8 cellular contexts compared by ENCODE assay signal in genomic region chr7:104267701-104268368, GRCh38.
DNase-seq lines count a peak whose midpoint lies in the region; ATAC-seq, FAIRE-seq and TF ChIP-seq lines count a peak whose summit lies in the region.

No MANE protein-coding gene starts in this region.

- TF ChIP-seq POLR2A in GM18505 (IDR thresholded peaks at IDR 0.05; ENCODE audit: borderline replicate concordance, extremely low read depth, insufficient read depth, insufficient read length) = no peak

- H3K36me3 Mint-ChIP-seq in HFFc6 (ENCODE audit: low read depth) = peaks cover 7% of the 10 kb centered on the region; the same call in 1 of the 2 replicates

- H4K20me1 ChIP-seq in SU-DHL-6 (ENCODE audit: low read depth, low read length) = no peaks in the 10 kb centered on the region

- H3K9me3 ChIP-seq in SU-DHL-6 (ENCODE audit: insufficient read depth, low read length) (peaks cover 11% of the 10 kb centered on the region; the same call in 1 of the 2 replicates), kidney (ENCODE audit: control insufficient read depth in 1 of 2, low read length in 2 of 2) (peaks cover 0 to 6% of the 10 kb centered on the region in 2 donors)

- H2AFZ ChIP-seq in SU-DHL-6 (ENCODE audit: low read depth, low read length, severe bottlenecking) = no peak overlapping the region

- DNase-seq in AML-193 (lab: John Stamatoyannopoulos, UW) (peak; percentile 18 to 25), HFFc6 (peak; percentile 11), kidney (no peak)

- H3K9ac ChIP-seq in SU-DHL-6 (ENCODE audit: low read length) (no peak overlapping the region), kidney (ENCODE audit: low read length in 2 of 2) (no peak overlapping the region)

- no peak overlapping the region for H3K4me2 ChIP-seq in SU-DHL-6 (ENCODE audit: low read depth, low read length, poor library complexity, severe bottlenecking)

- no peak for ATAC-seq in GM18505 (IDR thresholded peaks at IDR 0.05; ENCODE audit: unreplicated experiment)
- no peak for ATAC-seq in HG03442 (IDR thresholded peaks at IDR 0.05; ENCODE audit: unreplicated experiment)
- ATAC-seq in HG02678 (IDR thresholded peaks at IDR 0.05; ENCODE audit: unreplicated experiment) = no peak
- ATAC-seq in HG02623 (IDR thresholded peaks at IDR 0.05; ENCODE audit: unreplicated experiment) = no peak

- no peaks in the 10 kb centered on the region for H3K27me3 ChIP-seq in SU-DHL-6 (ENCODE audit: low read length)

- peaks cover 17% of the 10 kb centered on the region for H3K9me3 Mint-ChIP-seq in HFFc6

- H3K4me1 Mint-ChIP-seq in HFFc6 (ENCODE audit: low read depth) = peaks cover 5% of the 10 kb centered on the region; the same call in 1 of the 2 replicates

- no peak overlapping the region for H3K27ac Mint-ChIP-seq in HFFc6

- H3K36me3 ChIP-seq in SU-DHL-6 (ENCODE audit: low read length) (no peaks in the 10 kb centered on the region), kidney (ENCODE audit: control insufficient read depth in 1 of 2, insufficient read depth in 2 of 2, low read length in 2 of 2) (no peaks in the 10 kb centered on the region)

- H3K27me3 Mint-ChIP-seq in HFFc6 (ENCODE audit: insufficient read depth) = no peaks in the 10 kb centered on the region

- intact Hi-C loops in kidney (cut with DNase I) = no loop called here

- TF ChIP-seq CTCF in HFFc6 (IDR thresholded peaks at IDR 0.05) (peak; percentile 76), SU-DHL-6 (IDR thresholded peaks at IDR 0.05; ENCODE audit: insufficient read depth, low read length, poor library complexity, severe bottlenecking) (peak; percentile 78), kidney (IDR thresholded peaks at IDR 0.05; ENCODE audit: borderline replicate concordance, extremely low read depth, insufficient read depth) (peak; percentile 21)

- no peaks in the 10 kb centered on the region for H3K4me1 ChIP-seq in kidney (ENCODE audit: control insufficient read depth in 1 of 2, insufficient read depth in 1 of 2, low read depth in 1 of 2, low read length in 2 of 2)

- H3K4me3 Mint-ChIP-seq in HFFc6 = no peak overlapping the region

- H3K4me3 ChIP-seq in SU-DHL-6 (ENCODE audit: insufficient read depth, low read length, poor library complexity, severe bottlenecking) = no peak overlapping the region
- no peak overlapping the region for H3K4me3 ChIP-seq in kidney (ENCODE audit: low read length in 2 of 2)

- peak; percentile 76 for FAIRE-seq in kidney (lab: Jason Lieb, UNC)

- no peaks in the 10 kb centered on the region for H3F3A ChIP-seq in SU-DHL-6 (ENCODE audit: insufficient read depth)

- H3K27ac ChIP-seq in SU-DHL-6 (ENCODE audit: low read depth, low read length) = no peak overlapping the region
- no peak overlapping the region for H3K27ac ChIP-seq in kidney (ENCODE audit: low read depth in 2 of 2, low read length in 2 of 2)

- no peaks in the 10 kb centered on the region for H3K79me2 ChIP-seq in SU-DHL-6 (ENCODE audit: insufficient read depth, low read length)

- no peaks in the 10 kb centered on the region for H3K9me2 ChIP-seq in SU-DHL-6 (replicated peaks; ENCODE audit: insufficient read depth, low read length)

Comparison
In these comparisons a context has a peak if more than half of its experiments do, and no peak if none do; other contexts are left out.
1. CTCF ChIP-seq: peak in every context shown above with its lines; median percentile 78 in SU-DHL-6; 76 in HFFc6; 21 in kidney.